ENCODE assay signal across 8 cellular contexts in the genomic region with DNA sequence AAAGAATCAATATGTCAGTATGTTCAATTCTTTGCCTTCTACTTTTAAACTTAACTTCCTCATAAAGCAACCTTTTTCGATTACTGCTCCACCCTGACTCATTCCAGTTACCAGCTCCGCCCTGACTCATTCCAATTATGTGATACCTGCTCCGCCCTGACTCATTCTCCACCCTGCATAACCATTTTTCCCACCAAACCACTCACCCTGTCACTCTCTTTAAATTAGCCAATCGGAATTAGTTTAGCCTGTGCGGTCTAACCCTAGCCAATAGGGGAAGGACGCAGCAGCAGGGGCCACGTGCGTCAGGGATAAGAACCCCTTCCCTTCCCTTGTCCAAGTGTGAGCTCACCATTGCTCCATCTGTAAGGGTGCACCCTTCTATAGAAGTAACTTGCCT.
DNase-seq lines count a peak whose midpoint lies in the region; FAIRE-seq and TF ChIP-seq lines count a peak whose summit lies in the region.
"Not testable (repeated sequence)": the region's sequence is repeated elsewhere in the genome, so short reads cannot be mapped to it uniquely, and the experiment has no call there.

No MANE protein-coding gene starts in this region.

- H3K9ac ChIP-seq in colonic mucosa (ENCODE audit: low read depth in 2 of 2, low read length in 2 of 2): not testable (repeated sequence)

- FAIRE-seq in RCC 7860 (lab: Jason Lieb, UNC): peak; percentile 65

- peak; percentile 26 for DNase-seq in AG04449 (ENCODE audit: low read depth, low spot score)
- DNase-seq in GM04504 (ENCODE audit: low read depth): peak; percentile 84
- peak; percentile 93 for DNase-seq in LHCN-M2 (ENCODE audit: low read depth)
- DNase-seq in RCC 7860 (ENCODE audit: low spot score): peak; percentile 50
- peak; percentile 22 to 27 for DNase-seq in activated T-cell treated with anti-CD3 and anti-CD28 coated beads, Interleukin-2, amount 50 U/mL, for 48 hours
- DNase-seq in colonic mucosa: peak; percentile 26
- DNase-seq in glomerular visceral epithelial cell (ENCODE audit: extremely low spot score): peak; percentile 65
- peak; percentile 59 for DNase-seq in skeletal muscle cell (ENCODE audit: low read depth)

- not testable (repeated sequence) for H3K27me3 ChIP-seq in colonic mucosa

- not testable (repeated sequence) for H3K4me1 ChIP-seq in colonic mucosa

- CTCF ChIA-PET in AG04449 (lab: Yijun Ruan, JAX): interaction anchor here (0.9 to 1.3 kb wide), 4 partner anchors 38 to 142 kb away, joined by 3 to 6 read pairs (median 4); no protein-coding TSS in a partner anchor

- POLR2A ChIA-PET in AG04449 (lab: Yijun Ruan, JAX): interaction anchor here (0.6 to 1.4 kb wide), 2 partner anchors 141 to 405 kb away, joined by 4 to 5 read pairs; a partner anchor contains a TSS

- not testable (repeated sequence) for TF ChIP-seq CTCF in AG04449 (IDR thresholded peaks at IDR 0.05; ENCODE audit: insufficient read depth, low read length, missing control alignments); colonic mucosa (IDR thresholded peaks at IDR 0.05)

- H3K36me3 ChIP-seq in colonic mucosa: not testable (repeated sequence)

- not testable (repeated sequence) for H3K27ac ChIP-seq in colonic mucosa

- intact Hi-C loops in colonic mucosa (cut with DNase I): not testable (repeated sequence)

- not testable (repeated sequence) for H3K9me3 ChIP-seq in colonic mucosa

- H3K4me3 ChIP-seq in AG04449 (ENCODE audit: low read depth, low read length); colonic mucosa; skeletal muscle cell (ENCODE audit: low read depth, low read length): not testable (repeated sequence)

Comparison
In these comparisons a context has a peak if more than half of its experiments do, and no peak if none do; other contexts are left out.
1. DNase-seq: peak in every context shown above with its lines; median percentile 93 in LHCN-M2; 84 in GM04504; 65 in glomerular visceral epithelial cell; 59 in skeletal muscle cell; 50 in RCC 7860; 26 in AG04449; 26 in colonic mucosa; 24 in activated T-cell treated with anti-CD3 and anti-CD28 coated beads, Interleukin-2, amount 50 U/mL, for 48 hours.